In genomic region chr5:170632985-170633234, GRCh38 we compare ENCODE assay signal across 8 cellular contexts.
DNase-seq lines count a peak whose midpoint lies in the region; ATAC-seq and TF ChIP-seq lines count a peak whose summit lies in the region.

No MANE protein-coding gene starts in this region.

- in situ Hi-C loops in astrocyte of the cerebellum (cut with HindIII; ENCODE audit: low sequenced_read_pairs): no loop called here

- H3K27me3 ChIP-seq in SU-DHL-6 (ENCODE audit: low read length): no peaks in the 10 kb centered on the region

- no peaks in the 10 kb centered on the region for H3K79me2 ChIP-seq in SU-DHL-6 (ENCODE audit: insufficient read depth, low read length)

- no peak overlapping the region for H3K4me3 ChIP-seq in SU-DHL-6 (ENCODE audit: insufficient read depth, low read length, poor library complexity, severe bottlenecking)
- H3K4me3 ChIP-seq in astrocyte of the cerebellum (ENCODE audit: low read depth, low read length): peak overlapping the region; percentile 27

- no peak overlapping the region for H3K9ac ChIP-seq in SU-DHL-6 (ENCODE audit: low read length)

- H3K27ac ChIP-seq in SU-DHL-6 (ENCODE audit: low read depth, low read length): no peak overlapping the region

- no peaks in the 10 kb centered on the region for H4K20me1 ChIP-seq in SU-DHL-6 (ENCODE audit: low read depth, low read length)

- no peaks in the 10 kb centered on the region for H3K9me2 ChIP-seq in SU-DHL-6 (replicated peaks; ENCODE audit: insufficient read depth, low read length)

- no peaks in the 10 kb centered on the region for H3K9me3 ChIP-seq in SU-DHL-6 (ENCODE audit: insufficient read depth, low read length)

- no peak overlapping the region for H2AFZ ChIP-seq in SU-DHL-6 (ENCODE audit: low read depth, low read length, severe bottlenecking)

- TF ChIP-seq CTCF in SU-DHL-6 (IDR thresholded peaks at IDR 0.05; ENCODE audit: insufficient read depth, low read length, poor library complexity, severe bottlenecking): peak; percentile 97
- peak; percentile 95 for TF ChIP-seq CTCF in astrocyte of the cerebellum (IDR thresholded peaks at IDR 0.05; ENCODE audit: low read depth, low read length, missing control alignments)

- H3F3A ChIP-seq in SU-DHL-6 (ENCODE audit: insufficient read depth): no peaks in the 10 kb centered on the region

- DNase-seq in Ammon's horn (ENCODE audit: low spot score) (peak; percentile 70), astrocyte of the cerebellum (ENCODE audit: low read depth) (no peak), iPS-NIHi7 (ENCODE audit: extremely low spot score) (peak; percentile 90), SHP77 treated with DMSO at 0.1 percent for 48 hours (lab: John Stamatoyannopoulos, UW) (no peak), foreskin melanocyte (no peak)
- peak; percentile 65 for DNase-seq in stimulated activated CD4-positive, alpha-beta T cell treated with anti-CD3 and anti-CD28 coated beads, Interleukin-15, amount 100 ng/mL, for 24 hours

- peak; percentile 57 for ATAC-seq in GM21619 (IDR thresholded peaks at IDR 0.05; ENCODE audit: unreplicated experiment)

- no peak overlapping the region for H3K4me2 ChIP-seq in SU-DHL-6 (ENCODE audit: low read depth, low read length, poor library complexity, severe bottlenecking)

- H3K36me3 ChIP-seq in SU-DHL-6 (ENCODE audit: low read length): no peaks in the 10 kb centered on the region

Comparison
In these comparisons a context has a peak if more than half of its experiments do, and no peak if none do; other contexts are left out.
1. DNase-seq: peak in Ammon's horn (single experiment), iPS-NIHi7 (single experiment) and stimulated activated CD4-positive, alpha-beta T cell treated with anti-CD3 and anti-CD28 coated beads, Interleukin-15, amount 100 ng/mL, for 24 hours (single experiment); none in astrocyte of the cerebellum (single experiment), SHP77 treated with DMSO at 0.1 percent for 48 hours (single experiment) and foreskin melanocyte (single experiment).